In genomic region chr3:136186850-136187249, GRCh38 we compare ENCODE assay signal across 2 cellular contexts.
TF ChIP-seq lines count a peak whose summit lies in the region.

No MANE protein-coding gene starts in this region.

TF ChIP-seq in IMR-90, 13 proteins besides CTCF, POLR2A, EP300 and RAD21:
- no peak for TF ChIP-seq NFE2L2 (IDR thresholded peaks at IDR 0.05; ENCODE audit: low read depth, low read length)
- TF ChIP-seq MAFK (IDR thresholded peaks at IDR 0.05; ENCODE audit: low read depth, low read length): no peak
- no peak for TF ChIP-seq BHLHE40 (IDR thresholded peaks at IDR 0.05; ENCODE audit: low read depth, low read length)
- no peak for TF ChIP-seq MAZ (IDR thresholded peaks at IDR 0.05; ENCODE audit: borderline replicate concordance, low read depth, low read length)
- TF ChIP-seq MXI1 (IDR thresholded peaks at IDR 0.05; ENCODE audit: borderline replicate concordance, low read depth, low read length): no peak
- TF ChIP-seq ELK1 (IDR thresholded peaks at IDR 0.05; ENCODE audit: borderline replicate concordance, low read depth, low read length): no peak
- no peak for TF ChIP-seq RCOR1 (IDR thresholded peaks at IDR 0.05; ENCODE audit: insufficient replicate concordance, low read length)
- no peak for TF ChIP-seq FOS (IDR thresholded peaks at IDR 0.05; ENCODE audit: low read depth, low read length)
- no peak for TF ChIP-seq USF2 (IDR thresholded peaks at IDR 0.05; ENCODE audit: low read depth, low read length)
- no peak for TF ChIP-seq RFX5 (IDR thresholded peaks at IDR 0.05; ENCODE audit: low read depth, low read length)
- no peak for TF ChIP-seq CEBPB (IDR thresholded peaks at IDR 0.05; ENCODE audit: low read depth, low read length)
- no peak for TF ChIP-seq SMC3 (IDR thresholded peaks at IDR 0.05; ENCODE audit: low read depth, low read length)
- no peak for TF ChIP-seq CHD1 (IDR thresholded peaks at IDR 0.05; ENCODE audit: low read depth, low read length)

TF ChIP-seq in GM12878, 131 proteins besides CTCF, POLR2A, EP300 and RAD21:
- no peak for TF ChIP-seq ZZZ3 (IDR thresholded peaks at IDR 0.05; ENCODE audit: control insufficient read depth, insufficient read length, low read depth)
- no peak for TF ChIP-seq ATF7 (IDR thresholded peaks at IDR 0.05; ENCODE audit: low read depth)
- no peak for TF ChIP-seq BACH1 (IDR thresholded peaks at IDR 0.05; ENCODE audit: borderline replicate concordance)
- no peak for TF ChIP-seq SP1 (IDR thresholded peaks at IDR 0.05; ENCODE audit: low read depth, low read length)
- no peak for TF ChIP-seq RFX5 (IDR thresholded peaks at IDR 0.05; ENCODE audit: low read depth, low read length)
- TF ChIP-seq, protein P1, sequence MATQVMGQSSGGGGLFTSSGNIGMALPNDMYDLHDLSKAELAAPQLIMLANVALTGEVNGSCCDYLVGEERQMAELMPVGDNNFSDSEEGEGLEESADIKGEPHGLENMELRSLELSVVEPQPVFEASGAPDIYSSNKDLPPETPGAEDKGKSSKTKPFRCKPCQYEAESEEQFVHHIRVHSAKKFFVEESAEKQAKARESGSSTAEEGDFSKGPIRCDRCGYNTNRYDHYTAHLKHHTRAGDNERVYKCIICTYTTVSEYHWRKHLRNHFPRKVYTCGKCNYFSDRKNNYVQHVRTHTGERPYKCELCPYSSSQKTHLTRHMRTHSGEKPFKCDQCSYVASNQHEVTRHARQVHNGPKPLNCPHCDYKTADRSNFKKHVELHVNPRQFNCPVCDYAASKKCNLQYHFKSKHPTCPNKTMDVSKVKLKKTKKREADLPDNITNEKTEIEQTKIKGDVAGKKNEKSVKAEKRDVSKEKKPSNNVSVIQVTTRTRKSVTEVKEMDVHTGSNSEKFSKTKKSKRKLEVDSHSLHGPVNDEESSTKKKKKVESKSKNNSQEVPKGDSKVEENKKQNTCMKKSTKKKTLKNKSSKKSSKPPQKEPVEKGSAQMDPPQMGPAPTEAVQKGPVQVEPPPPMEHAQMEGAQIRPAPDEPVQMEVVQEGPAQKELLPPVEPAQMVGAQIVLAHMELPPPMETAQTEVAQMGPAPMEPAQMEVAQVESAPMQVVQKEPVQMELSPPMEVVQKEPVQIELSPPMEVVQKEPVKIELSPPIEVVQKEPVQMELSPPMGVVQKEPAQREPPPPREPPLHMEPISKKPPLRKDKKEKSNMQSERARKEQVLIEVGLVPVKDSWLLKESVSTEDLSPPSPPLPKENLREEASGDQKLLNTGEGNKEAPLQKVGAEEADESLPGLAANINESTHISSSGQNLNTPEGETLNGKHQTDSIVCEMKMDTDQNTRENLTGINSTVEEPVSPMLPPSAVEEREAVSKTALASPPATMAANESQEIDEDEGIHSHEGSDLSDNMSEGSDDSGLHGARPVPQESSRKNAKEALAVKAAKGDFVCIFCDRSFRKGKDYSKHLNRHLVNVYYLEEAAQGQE (IDR thresholded peaks at IDR 0.05; ENCODE audit: low read depth, low read length): no peak
- TF ChIP-seq STAT3 (IDR thresholded peaks at IDR 0.05; ENCODE audit: low read depth, low read length): no peak
